In genomic region chr3:191175102-191175501, GRCh38 we compare ENCODE assay signal across 1 cellular context.
TF ChIP-seq lines count a peak whose summit lies in the region.

No MANE protein-coding gene starts in this region.

TF ChIP-seq in GM12878, 131 proteins besides CTCF, POLR2A, EP300 and RAD21 (continued from another document):
- TF ChIP-seq ZNF592 (IDR thresholded peaks at IDR 0.05) = no peak
- no peak for TF ChIP-seq STAT3 (IDR thresholded peaks at IDR 0.05; ENCODE audit: low read depth, low read length)
- TF ChIP-seq RELA (IDR thresholded peaks at IDR 0.05; ENCODE audit: borderline replicate concordance, partially characterized antibody) = no peak
- TF ChIP-seq NRF1 (conservative IDR thresholded peaks at IDR 0.05; ENCODE audit: low read depth, low read length) = no peak
- TF ChIP-seq CEBPZ (IDR thresholded peaks at IDR 0.05; ENCODE audit: low read depth, low read length) = no peak
- TF ChIP-seq SREBF1 (IDR thresholded peaks at IDR 0.05; ENCODE audit: low read length) = no peak
- TF ChIP-seq NKRF (conservative IDR thresholded peaks at IDR 0.05) = no peak
- no peak for TF ChIP-seq HSF1 (IDR thresholded peaks at IDR 0.05; ENCODE audit: low read depth, low read length)
- no peak for TF ChIP-seq BCL3 (IDR thresholded peaks at IDR 0.05; ENCODE audit: borderline replicate concordance, insufficient read depth, low read depth, low read length, poor library complexity, severe bottlenecking)
- no peak for TF ChIP-seq USF2 (IDR thresholded peaks at IDR 0.05; ENCODE audit: borderline replicate concordance, low read depth, low read length)
- no peak for TF ChIP-seq MYB (IDR thresholded peaks at IDR 0.05; ENCODE audit: borderline replicate concordance, low read depth, low read length)
- no peak for TF ChIP-seq PKNOX1 (IDR thresholded peaks at IDR 0.05)
- no peak for TF ChIP-seq SUZ12 (IDR thresholded peaks at IDR 0.05; ENCODE audit: unreplicated experiment)
- no peak for TF ChIP-seq ASH2L (IDR thresholded peaks at IDR 0.05; ENCODE audit: borderline replicate concordance, low read depth)
